In genomic region chr11:86955111-86955673, GRCh38 we compare ENCODE assay signal across 8 cellular contexts. TPM values are rescaled to one million over a fixed set of nuclear protein-coding genes. Genes with fewer than 3 reads are reported as not detected.
DNase-seq lines count a peak whose midpoint lies in the region; ATAC-seq, FAIRE-seq and TF ChIP-seq lines count a peak whose summit lies in the region.

Gene FZD4 (minus strand): TSS chr11:86955395. CDS start chr11:86955085, 310 bp downstream.

- TF ChIP-seq EP300 in neural cell (conservative IDR thresholded peaks at IDR 0.05; ENCODE audit: poor library complexity, severe bottlenecking), result peak; percentile 19
- TF ChIP-seq EP300 in tibial nerve (IDR thresholded peaks at IDR 0.05), result no peak

- H3K79me2 ChIP-seq in OCI-LY3 (ENCODE audit: low read length), result no peaks in the 10 kb centered on the region
- H3K79me2 ChIP-seq in neural cell (replicated peaks; ENCODE audit: insufficient read depth, low read length), result no peaks in the 10 kb centered on the region

- no peaks in the 10 kb centered on the region for H3F3A ChIP-seq in neural cell (ENCODE audit: insufficient read depth, low read length, poor library complexity, severe bottlenecking)

- H3K9ac ChIP-seq in OCI-LY3 (ENCODE audit: low read length) (peak within 1 kb of the TSS; percentile 70), neural cell (ENCODE audit: low read length) (peak within 1 kb of the TSS; percentile 68)

- no peaks in the 10 kb centered on the region for H3K36me3 Mint-ChIP-seq in activated naive CD4-positive, alpha-beta T cell treated with anti-CD3 and anti-CD28 coated beads, Interleukin-2, amount 10 ng/mL, durations not matched to agents 7 days and 5 days

- no peaks in the 10 kb centered on the region for H3K9me3 ChIP-seq in OCI-LY3 (ENCODE audit: insufficient read depth, low read length)
- H3K9me3 ChIP-seq in neural cell (ENCODE audit: low read length), result no peaks in the 10 kb centered on the region
- H3K9me3 ChIP-seq in tibial nerve, result no peaks in the 10 kb centered on the region

- TF ChIP-seq CTCF in OCI-LY3 (IDR thresholded peaks at IDR 0.05; ENCODE audit: low read depth, low read length) (no peak), neural cell (IDR thresholded peaks at IDR 0.05; ENCODE audit: poor library complexity, severe bottlenecking) (peak; percentile 46), tibial nerve (IDR thresholded peaks at IDR 0.05) (peak in 4 of 5 experiments; percentile 31 to 59 (median 38))

- no peak within 1 kb of the TSS for H3K27ac ChIP-seq in OCI-LY3 (ENCODE audit: low read length)
- H3K27ac ChIP-seq in neural cell (ENCODE audit: low read length), result no peak within 1 kb of the TSS
- peak within 1 kb of the TSS; percentile 82 to 92 (median 85) for H3K27ac ChIP-seq in tibial nerve

- no peaks in the 10 kb centered on the region for H3K9me3 Mint-ChIP-seq in activated naive CD4-positive, alpha-beta T cell treated with anti-CD3 and anti-CD28 coated beads, Interleukin-2, amount 10 ng/mL, durations not matched to agents 7 days and 5 days

- H3K4me3 Mint-ChIP-seq in activated naive CD4-positive, alpha-beta T cell treated with anti-CD3 and anti-CD28 coated beads, Interleukin-2, amount 10 ng/mL, durations not matched to agents 7 days and 5 days, result peak within 1 kb of the TSS; percentile 79

- no peaks in the 10 kb centered on the region for H3K9me2 ChIP-seq in neural cell (ENCODE audit: insufficient read depth, low read length)

- peak; percentile 95 for DNase-seq in Daoy (ENCODE audit: low read depth)
- peak; percentile 87 for DNase-seq in HTR-8/SVneo (ENCODE audit: insufficient read length, low spot score)
- DNase-seq in activated naive CD4-positive, alpha-beta T cell treated with anti-CD3 and anti-CD28 coated beads, Interleukin-2, amount 10 ng/mL, durations not matched to agents 7 days and 5 days, result peak; percentile 64
- DNase-seq in frontal cortex (ENCODE audit: low spot score in 2 of 2), result peak; percentile 92 to 94
- peak; percentile 74 to 78 for DNase-seq in tibial nerve (ENCODE audit: low spot score in 2 of 2)

- 0 to 1% methylated on average over 8 to 51 of the region's 71 CpGs for WGBS in tibial nerve, 2 donors

- peaks cover 77% of the 10 kb centered on the region for H3K27me3 Mint-ChIP-seq in activated naive CD4-positive, alpha-beta T cell treated with anti-CD3 and anti-CD28 coated beads, Interleukin-2, amount 10 ng/mL, durations not matched to agents 7 days and 5 days

- H3K27me3 ChIP-seq in OCI-LY3 (ENCODE audit: low read depth, low read length) (peaks cover 38% of the 10 kb centered on the region), neural cell (ENCODE audit: insufficient read depth, low read depth, low read length) (no peaks in the 10 kb centered on the region), tibial nerve (no peaks in the 10 kb centered on the region)

- H3K4me1 ChIP-seq in OCI-LY3 (ENCODE audit: low read length), result peaks cover 8% of the 10 kb centered on the region; the same call in 1 of the 2 replicates
- peaks cover 0 to 46% (median 3%) of the 10 kb centered on the region in 4 donors for H3K4me1 ChIP-seq in tibial nerve

- H3K4me2 ChIP-seq in OCI-LY3 (ENCODE audit: low read length) (peak within 1 kb of the TSS; percentile 86), neural cell (ENCODE audit: low read length) (peak within 1 kb of the TSS; percentile 51)

- peak; percentile 16 for TF ChIP-seq RAD21 in neural cell (conservative IDR thresholded peaks at IDR 0.05)

- H3K4me3 ChIP-seq in OCI-LY3 (ENCODE audit: low read length), result peak within 1 kb of the TSS; percentile 93
- H3K4me3 ChIP-seq in neural cell (ENCODE audit: low read length), result peak within 1 kb of the TSS; percentile 87
- peak within 1 kb of the TSS; percentile 75 to 95 (median 79) for H3K4me3 ChIP-seq in tibial nerve

- peak; percentile 83 to 89 for TF ChIP-seq POLR2A in tibial nerve (IDR thresholded peaks at IDR 0.05)

- H3K36me3 ChIP-seq in OCI-LY3 (replicated peaks; ENCODE audit: low read depth, low read length) (no peaks in the 10 kb centered on the region), neural cell (ENCODE audit: insufficient read depth, low read length) (no peaks in the 10 kb centered on the region), tibial nerve (peaks cover 0 to 20% (median 0%) of the 10 kb centered on the region in 3 donors)

- peaks cover 17% of the 10 kb centered on the region for H3K4me1 Mint-ChIP-seq in activated naive CD4-positive, alpha-beta T cell treated with anti-CD3 and anti-CD28 coated beads, Interleukin-2, amount 10 ng/mL, durations not matched to agents 7 days and 5 days

- peak; percentile 95 for ATAC-seq in GM21526 (IDR thresholded peaks at IDR 0.05; ENCODE audit: low FRiP score, unreplicated experiment)

- CTCF ChIA-PET in activated naive CD4-positive, alpha-beta T cell treated with anti-CD3 and anti-CD28 coated beads, Interleukin-2, amount 10 ng/mL, durations not matched to agents 7 days and 5 days (lab: Charles Lee), result interaction anchor here (1.2 to 1.6 kb wide), 2 partner anchors 22 to 335 kb away, joined by 3 to 5 read pairs; no protein-coding TSS in a partner anchor

- peak within 1 kb of the TSS; percentile 20 for H3K27ac Mint-ChIP-seq in activated naive CD4-positive, alpha-beta T cell treated with anti-CD3 and anti-CD28 coated beads, Interleukin-2, amount 10 ng/mL, durations not matched to agents 7 days and 5 days

- H4K20me1 ChIP-seq in OCI-LY3 (ENCODE audit: insufficient read depth, low read length) (no peaks in the 10 kb centered on the region), neural cell (ENCODE audit: insufficient read depth) (no peaks in the 10 kb centered on the region)

- H2AFZ ChIP-seq in OCI-LY3 (ENCODE audit: low read depth, low read length) (peak within 1 kb of the TSS; percentile 97), neural cell (ENCODE audit: low read depth, low read length) (peak within 1 kb of the TSS; percentile 40)

- FAIRE-seq in HTR-8/SVneo (lab: Jason Lieb, UNC) (peak; percentile 85), frontal cortex (lab: Jason Lieb, UNC) (no peak)

TF ChIP-seq in neural cell, 6 proteins besides CTCF, POLR2A, EP300 and RAD21:
- TF ChIP-seq TAF1 (IDR thresholded peaks at IDR 0.05; ENCODE audit: low read depth) (peak; percentile 40), SMC3 (conservative IDR thresholded peaks at IDR 0.05; ENCODE audit: poor library complexity) (peak; percentile 26), REST (IDR thresholded peaks at IDR 0.05; ENCODE audit: borderline replicate concordance) (no peak), MXI1 (conservative IDR thresholded peaks at IDR 0.05; ENCODE audit: poor library complexity, severe bottlenecking) (peak; percentile 42)
TF ChIP-seq in neural cell: peak in this region for 3.

RNA-seq across cellular contexts. Expression of gene FZD4, which starts in this region (rescaled TPM):
- total RNA-seq in Daoy (2014; rRNA removed; shearing (Covaris generic)), result 1.9 and 2.9 TPM in 2 replicates
- total RNA-seq in frontal cortex (19.6 TPM), tibial nerve (100 to 1,000 TPM in 1 of 4 donors, 10 to 100 TPM in 3; 66.8 to 106 (median 80.4) TPM)
- 0.76 and 0.82 TPM in 2 replicates for polyA plus RNA-seq in neural cell
- 1.9 TPM in 2 replicates for polyA minus RNA-seq in neural cell

Comparison
In these comparisons a context has a peak if more than half of its experiments do, and no peak if none do; other contexts are left out.
1. H3K27ac ChIP-seq: peak in tibial nerve (4 of 4); none in OCI-LY3 (single experiment) and neural cell (single experiment).
2. Peak in every context shown above with its lines, with median percentiles within 50 percentile points of each other: DNase-seq and H3K4me3 ChIP-seq.